13 cellular contexts compared by ENCODE assay signal in genomic region chr1:221487781-221488520, GRCh38.
DNase-seq lines count a peak whose midpoint lies in the region; ATAC-seq and TF ChIP-seq lines count a peak whose summit lies in the region.
"Had no signal": no experiment of that assay in that cellular context is flagged by ENCODE, and none has a peak within 500 bp of the region (broad histone marks: within the 10 kb centered on the region; RNA-seq: fewer than 3 reads in every experiment).

No MANE protein-coding gene starts in this region.

- in situ Hi-C loops in GM13977 (cut with MboI; ENCODE audit: low pct_unique_long_range_greater_than_20kb, low sequenced_read_pairs, unreplicated experiment) = no loop called here

- DNase-seq in DMS53 treated with DMSO at 0.1 percent for 48 hours (lab: John Stamatoyannopoulos, UW; ENCODE audit: unreplicated experiment) (peak; percentile 98), NCI-H226 (peak; percentile 33), dedifferentiated amniotic fluid mesenchymal stem cell (ENCODE audit: extremely low spot score) (peak; percentile 74), non-pigmented ciliary epithelial cell (ENCODE audit: low read depth) (peak; percentile 74), COLO668 (lab: John Stamatoyannopoulos, UW; ENCODE audit: unreplicated experiment) (no peak), GM13977 (ENCODE audit: low spot score) (no peak)
- DNase-seq: activated naive CD4-positive, alpha-beta T cell treated with anti-CD3 and anti-CD28 coated beads, Interleukin-2, amount 50 U/mL, for 16 hours; effector CD8-positive, alpha-beta T cell; NCI-H2171 treated with DMSO at 0.1 percent for 48 hours; uterus had no signal

- no peak for ATAC-seq in GM21528 (IDR thresholded peaks at IDR 0.05; ENCODE audit: low FRiP score, unreplicated experiment)
- ATAC-seq: K562, sciatic nerve had no signal

- TF ChIP-seq CTCF in GM13977 (IDR thresholded peaks at IDR 0.05; ENCODE audit: extremely low read depth, insufficient read depth, missing control alignments) = no peak

Comparison
In these comparisons a context has a peak if more than half of its experiments do, and no peak if none do; other contexts are left out.
1. DNase-seq: peak in DMS53 treated with DMSO at 0.1 percent for 48 hours (single experiment), NCI-H226 (single experiment), dedifferentiated amniotic fluid mesenchymal stem cell (single experiment) and non-pigmented ciliary epithelial cell (single experiment); none in COLO668 (single experiment) and GM13977 (single experiment).